ENCODE assay signal across 8 cellular contexts in the genomic region with DNA sequence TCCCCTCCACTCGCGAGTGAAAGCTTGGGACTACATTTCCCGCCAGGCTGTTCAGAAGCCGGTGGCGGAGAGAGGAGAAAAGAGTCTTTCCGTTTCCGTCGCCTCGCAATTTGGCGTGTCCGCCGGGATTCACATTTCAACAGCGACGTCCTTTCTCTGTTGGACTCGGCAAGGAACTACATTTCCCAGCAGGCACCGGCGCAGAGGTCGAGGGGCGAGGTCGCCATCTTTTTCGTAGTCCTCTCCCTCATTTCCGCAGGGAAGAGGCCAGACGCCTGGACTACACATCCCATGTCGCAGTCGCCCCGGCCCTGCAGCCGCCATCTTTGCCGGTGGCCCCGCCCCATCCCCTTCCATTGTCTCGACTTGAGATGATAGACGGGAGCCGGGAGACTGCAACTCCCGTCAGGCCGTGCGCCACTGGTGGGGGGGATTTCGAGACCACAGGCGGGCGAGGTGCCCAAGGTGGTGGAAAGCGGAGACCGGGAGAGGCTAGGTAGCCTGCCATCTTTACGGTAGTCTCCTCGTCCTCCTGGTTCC. TPM values are rescaled to one million over a fixed set of nuclear protein-coding genes. Genes with fewer than 3 reads are reported as not detected.
DNase-seq lines count a peak whose midpoint lies in the region; ATAC-seq and TF ChIP-seq lines count a peak whose summit lies in the region.

No MANE protein-coding gene starts in this region.

- no peaks in the 10 kb centered on the region for H3K36me3 Mint-ChIP-seq in activated CD8-positive, alpha-beta T cell treated with anti-CD3 and anti-CD28 coated beads for 36 hours (ENCODE audit: low read depth)

- no peaks in the 10 kb centered on the region for H3K9me3 Mint-ChIP-seq in activated CD8-positive, alpha-beta T cell treated with anti-CD3 and anti-CD28 coated beads for 36 hours

- peak overlapping the region; percentile 82 to 88 for H3K4me3 ChIP-seq in duodenal mucosa (ENCODE audit: low read depth in 1 of 2, low read length in 2 of 2)
- peak overlapping the region; percentile 24 for H3K4me3 ChIP-seq in lower leg skin (ENCODE audit: low read depth, poor library complexity, severe bottlenecking)

- POLR2A ChIA-PET in activated CD8-positive, alpha-beta T cell treated with anti-CD3 and anti-CD28 coated beads for 36 hours (lab: Charles Lee), result interaction anchor here (0.6 to 1.0 kb wide), 2 partner anchors 13 to 21 kb away, joined by 3 read pairs; no protein-coding TSS in a partner anchor

- H3K27ac ChIP-seq in C4-2B (peak overlapping the region; percentile 87), duodenal mucosa (ENCODE audit: low read depth, low read length) (peak overlapping the region; percentile 85)

- peak overlapping the region; percentile 100 for H3K27ac Mint-ChIP-seq in activated CD8-positive, alpha-beta T cell treated with anti-CD3 and anti-CD28 coated beads for 36 hours

- peak; percentile 96 for DNase-seq in HK-2 (ENCODE audit: unreplicated experiment)
- DNase-seq in NCI-H82 treated with DMSO at 0.1 percent for 48 hours (lab: John Stamatoyannopoulos, UW; ENCODE audit: unreplicated experiment), result peak; percentile 96
- peak; percentile 100 for DNase-seq in activated CD8-positive, alpha-beta T cell treated with anti-CD3 and anti-CD28 coated beads for 36 hours
- DNase-seq in lower leg skin (ENCODE audit: low spot score in 2 of 2), result peak; percentile 100
- peak; percentile 97 to 100 for DNase-seq in stimulated activated CD4-positive, alpha-beta T cell treated with anti-CD3 and anti-CD28 coated beads, Interleukin-4, amount 100 ng/mL, for 4 hours

- no peaks in the 10 kb centered on the region for H3K9me3 ChIP-seq in duodenal mucosa (ENCODE audit: control insufficient read depth in 1 of 2, low read length in 2 of 2)

- peaks cover 20% of the 10 kb centered on the region for H3K4me1 Mint-ChIP-seq in activated CD8-positive, alpha-beta T cell treated with anti-CD3 and anti-CD28 coated beads for 36 hours (ENCODE audit: low read depth)

- H3K27me3 Mint-ChIP-seq in activated CD8-positive, alpha-beta T cell treated with anti-CD3 and anti-CD28 coated beads for 36 hours, result no peaks in the 10 kb centered on the region

- TF ChIP-seq CTCF in C4-2B (conservative IDR thresholded peaks at IDR 0.05) (no peak), lower leg skin (IDR thresholded peaks at IDR 0.05) (no peak)
- no peak for TF ChIP-seq CTCF in activated CD8-positive, alpha-beta T cell treated with anti-CD3 and anti-CD28 coated beads for 36 hours (IDR thresholded peaks at IDR 0.05)

- no peaks in the 10 kb centered on the region for H3K27me3 ChIP-seq in duodenal mucosa (ENCODE audit: control insufficient read depth in 1 of 2, insufficient read depth in 2 of 2, low read length in 2 of 2)

- intact Hi-C loops in activated CD8-positive, alpha-beta T cell treated with anti-CD3 and anti-CD28 coated beads for 36 hours (cut with micrococcal nuclease), result loop anchor here (10.0 kb wide), 1 partner anchor 228 kb away; the partner anchor contains the start of gene SRCAP
- intact Hi-C loops in lower leg skin (cut with DNase I; ENCODE audit: low total_unique reads), result no loop called here

- WGBS in lower leg skin, 2 donors, result 0 to 1% methylated on average over 38 to 42 of the region's 42 CpGs

- peak overlapping the region; percentile 99 for H3K4me3 Mint-ChIP-seq in activated CD8-positive, alpha-beta T cell treated with anti-CD3 and anti-CD28 coated beads for 36 hours

- ATAC-seq in GM19455 (IDR thresholded peaks at IDR 0.05; ENCODE audit: unreplicated experiment), result peak; percentile 71
- ATAC-seq in activated CD8-positive, alpha-beta T cell treated with anti-CD3 and anti-CD28 coated beads for 36 hours, result peak; percentile 86

- no peak for TF ChIP-seq POLR2A in lower leg skin (IDR thresholded peaks at IDR 0.05)

- peaks cover 7 to 12% of the 10 kb centered on the region in 2 donors for H3K4me1 ChIP-seq in duodenal mucosa (ENCODE audit: control insufficient read depth in 1 of 2, insufficient read depth in 2 of 2, low read length in 2 of 2)

- CTCF ChIA-PET in activated CD8-positive, alpha-beta T cell treated with anti-CD3 and anti-CD28 coated beads for 36 hours (lab: Charles Lee), result interaction anchor here (0.7 to 1.0 kb wide), 4 partner anchors 20 to 137 kb away, joined by 3 to 12 read pairs (median 3); no protein-coding TSS in a partner anchor

- H3K9ac ChIP-seq in duodenal mucosa (ENCODE audit: low read depth in 1 of 2, low read length in 2 of 2), result peak overlapping the region; percentile 72 to 90

- peaks cover 0 to 4% of the 10 kb centered on the region in 2 donors for H3K36me3 ChIP-seq in duodenal mucosa (ENCODE audit: control insufficient read depth in 1 of 2, insufficient read depth in 2 of 2, low read length in 2 of 2)

RNA-seq across cellular contexts. Expression of gene FBXL19, which starts 0.9 kb away (rescaled TPM):
- total RNA-seq in activated CD8-positive, alpha-beta T cell treated with anti-CD3 and anti-CD28 coated beads for 36 hours, result 10 to 100 TPM; 21.1 to 22.0 TPM
- total RNA-seq in lower leg skin, result 10 to 100 TPM; 17.7 to 25.1 (median 22.1) TPM

RNA-seq across cellular contexts. Expression of gene CTF1, which starts 26.1 kb away (rescaled TPM):
- under 1 TPM; 0.31 to 0.32 TPM for total RNA-seq in activated CD8-positive, alpha-beta T cell treated with anti-CD3 and anti-CD28 coated beads for 36 hours
- total RNA-seq in lower leg skin, result 1 to 10 TPM in 2 of 4 donors, under 1 TPM in 1, not detected in 1; 0.80 to 3.0 (median 2.5) TPM

RNA-seq across cellular contexts. Expression of gene ORAI3, which starts 26.4 kb away (rescaled TPM):
- 10 to 100 TPM in 1 of 2 experiments, 1 to 10 TPM in 1; 7.6 to 10.9 TPM for total RNA-seq in activated CD8-positive, alpha-beta T cell treated with anti-CD3 and anti-CD28 coated beads for 36 hours
- total RNA-seq in lower leg skin, result 10 to 100 TPM; 22.9 to 37.7 (median 34.6) TPM

RNA-seq across cellular contexts. Expression of gene BCL7C, which starts 28.6 kb away (rescaled TPM):
- 10 to 100 TPM; 21.8 to 23.6 TPM for total RNA-seq in activated CD8-positive, alpha-beta T cell treated with anti-CD3 and anti-CD28 coated beads for 36 hours
- 10 to 100 TPM; 43.1 to 79.1 (median 63.0) TPM for total RNA-seq in lower leg skin

RNA-seq across cellular contexts. Expression of gene SETD1A, which starts 35.1 kb away (rescaled TPM):
- 10 to 100 TPM; 18.0 to 19.2 TPM for total RNA-seq in activated CD8-positive, alpha-beta T cell treated with anti-CD3 and anti-CD28 coated beads for 36 hours
- 10 to 100 TPM in 3 of 4 donors, 1 to 10 TPM in 1; 9.2 to 22.4 (median 10.7) TPM for total RNA-seq in lower leg skin

Comparison
In these comparisons a context has a peak if more than half of its experiments do, and no peak if none do; other contexts are left out.
1. Peak in every context shown above with its lines: DNase-seq, ATAC-seq, H3K4me3 ChIP-seq and H3K27ac ChIP-seq.